Comparison of ENCODE assay signal across 9 cellular contexts in the genomic region with DNA sequence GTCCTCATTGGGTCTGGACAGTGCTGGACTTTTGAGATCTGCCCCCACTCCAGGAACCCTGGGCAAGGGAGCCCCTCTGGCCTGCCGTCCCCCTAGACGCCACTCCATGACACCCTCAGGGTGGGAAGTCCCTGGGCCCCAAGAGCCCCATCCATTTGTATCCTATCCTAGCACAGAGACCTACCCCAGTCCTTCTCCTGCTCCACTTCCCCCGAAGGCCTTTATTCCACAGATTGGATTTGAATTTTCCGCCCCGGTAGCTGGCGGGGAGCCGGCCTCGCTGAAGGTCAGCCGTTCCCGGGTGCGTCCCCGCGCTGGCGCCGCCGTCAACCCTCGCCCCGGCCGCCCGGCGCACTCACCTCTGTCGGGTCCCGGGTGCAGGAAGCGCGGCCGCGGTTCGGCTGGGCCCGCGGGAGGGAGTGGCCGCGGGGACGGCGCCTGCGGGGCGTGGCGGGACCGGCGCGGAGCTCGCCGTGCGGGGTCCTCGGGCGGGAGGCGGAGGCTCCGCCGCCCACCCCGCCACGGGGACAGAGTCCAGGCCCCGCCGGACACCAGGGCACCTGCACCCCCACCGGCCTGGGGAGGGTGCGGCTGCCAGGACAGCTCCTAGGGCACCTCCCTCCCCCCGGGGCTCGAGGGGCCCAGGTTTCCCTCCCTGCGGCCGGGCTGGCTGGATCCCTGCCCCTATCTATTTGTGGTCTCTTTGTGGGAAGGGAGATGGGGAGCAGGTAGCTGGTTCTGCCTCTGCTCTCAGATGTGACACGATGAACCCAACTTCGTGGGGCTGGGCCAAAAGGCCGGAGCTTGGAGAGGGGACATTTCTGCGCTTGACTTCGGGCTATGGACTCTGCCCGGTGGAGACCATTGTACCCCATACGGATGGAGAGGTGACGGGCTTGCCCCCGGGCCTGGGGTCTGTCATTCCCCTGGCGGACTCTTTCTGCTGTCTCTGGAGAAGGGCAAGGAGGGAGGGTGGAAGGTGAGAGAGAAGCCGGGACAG. TPM values are rescaled to one million over a fixed set of nuclear protein-coding genes. Genes with fewer than 3 reads are reported as not detected.
DNase-seq lines count a peak whose midpoint lies in the region; ATAC-seq and TF ChIP-seq lines count a peak whose summit lies in the region.
"Had no signal": no experiment of that assay in that cellular context is flagged by ENCODE, and none has a peak within 500 bp of the region (broad histone marks: within the 10 kb centered on the region; RNA-seq: fewer than 3 reads in every experiment).

No MANE protein-coding gene starts in this region.

- H3K27ac Mint-ChIP-seq in activated CD4-positive, alpha-beta T cell treated with anti-CD3 and anti-CD28 coated beads, Interleukin-2, amount 10 ng/mL, durations not matched to agents 24 days and 14 days, result peak overlapping the region; percentile 23

- peaks cover 49% of the 10 kb centered on the region for H3K4me1 Mint-ChIP-seq in activated CD4-positive, alpha-beta T cell treated with anti-CD3 and anti-CD28 coated beads, Interleukin-2, amount 10 ng/mL, durations not matched to agents 24 days and 14 days

- no peaks in the 10 kb centered on the region for H3K27me3 Mint-ChIP-seq in activated CD4-positive, alpha-beta T cell treated with anti-CD3 and anti-CD28 coated beads, Interleukin-2, amount 10 ng/mL, durations not matched to agents 24 days and 14 days

- H3K9me3 Mint-ChIP-seq in activated CD4-positive, alpha-beta T cell treated with anti-CD3 and anti-CD28 coated beads, Interleukin-2, amount 10 ng/mL, durations not matched to agents 24 days and 14 days, result no peaks in the 10 kb centered on the region

- in situ Hi-C loops in brain microvascular endothelial cell (cut with HindIII; ENCODE audit: low pct_ligation_motif_present, low sequenced_read_pairs), result no loop called here

- peak overlapping the region; percentile 75 for H3K4me3 Mint-ChIP-seq in activated CD4-positive, alpha-beta T cell treated with anti-CD3 and anti-CD28 coated beads, Interleukin-2, amount 10 ng/mL, durations not matched to agents 24 days and 14 days

- H3K27ac ChIP-seq in brain microvascular endothelial cell (no peak overlapping the region), liver (ENCODE audit: low read depth in 1 of 2, low read length in 2 of 2) (no peak overlapping the region), thoracic aorta (no peak overlapping the region)

- intact Hi-C loops in activated CD4-positive, alpha-beta T cell treated with anti-CD3 and anti-CD28 coated beads, Interleukin-2, amount 10 ng/mL, durations not matched to agents 24 days and 14 days (cut with micrococcal nuclease), result no loop called here

- no peaks in the 10 kb centered on the region for H3K9me3 ChIP-seq in liver (ENCODE audit: control insufficient read depth in 4 of 4, low read length in 3 of 4)
- no peaks in the 10 kb centered on the region for H3K9me3 ChIP-seq in thoracic aorta

- peaks cover 20% of the 10 kb centered on the region for H3K36me3 Mint-ChIP-seq in activated CD4-positive, alpha-beta T cell treated with anti-CD3 and anti-CD28 coated beads, Interleukin-2, amount 10 ng/mL, durations not matched to agents 24 days and 14 days (ENCODE audit: low read depth)

- no peak overlapping the region for H3K9ac ChIP-seq in liver (ENCODE audit: low read depth in 1 of 2, low read length in 2 of 2)

- H3K27me3 ChIP-seq in brain microvascular endothelial cell (replicated peaks), result peaks cover 5% of the 10 kb centered on the region
- no peaks in the 10 kb centered on the region for H3K27me3 ChIP-seq in liver (ENCODE audit: control insufficient read depth in 4 of 4, insufficient read depth in 4 of 4, low read length in 3 of 4)
- H3K27me3 ChIP-seq in thoracic aorta (replicated peaks; ENCODE audit: insufficient read depth), result no peaks in the 10 kb centered on the region

- H3K4me3 ChIP-seq in brain microvascular endothelial cell (ENCODE audit: low read depth, low read length) (peak overlapping the region; percentile 37), liver (ENCODE audit: low read depth in 1 of 3, low read length in 3 of 3) (peak overlapping the region in 2 of 3 donors; percentile 53 to 54), thoracic aorta (peak overlapping the region; percentile 66)

- no peak for ATAC-seq in thoracic aorta (ENCODE audit: insufficient number of reproducible peaks, low FRiP score, low read depth)
- no peak for ATAC-seq in GM19035 (IDR thresholded peaks at IDR 0.05; ENCODE audit: unreplicated experiment)
- ATAC-seq in GM18861 (IDR thresholded peaks at IDR 0.05; ENCODE audit: unreplicated experiment), result no peak

- TF ChIP-seq CTCF in brain microvascular endothelial cell (IDR thresholded peaks at IDR 0.05; ENCODE audit: low read depth, low read length, missing control alignments) (no peak), liver (IDR thresholded peaks at IDR 0.05; ENCODE audit: low read depth, low read length, missing input control) (no peak), thoracic aorta (IDR thresholded peaks at IDR 0.05) (no peak)

- TF ChIP-seq RAD21 in liver (IDR thresholded peaks at IDR 0.05), result no peak

- 10% methylated on average over 69 of the region's 69 CpGs for WGBS in liver

- H3K4me1 ChIP-seq in liver (ENCODE audit: control insufficient read depth in 4 of 4, insufficient read depth in 4 of 4, low read length in 3 of 4) (peaks cover 0 to 9% (median 3%) of the 10 kb centered on the region in 4 donors), thoracic aorta (ENCODE audit: control insufficient read depth in 1 of 2, low read depth in 2 of 2) (peaks cover 0 to 8% of the 10 kb centered on the region in 2 donors)

- DNase-seq in activated CD4-positive, alpha-beta T cell treated with anti-CD3 and anti-CD28 coated beads, Interleukin-2, amount 10 ng/mL, durations not matched to agents 24 days and 14 days, result peak; percentile 83
- no peak for DNase-seq in activated CD4-positive, alpha-beta T cell treated with anti-CD3 and anti-CD28 coated beads for 1 hour
- no peak for DNase-seq in brain microvascular endothelial cell
- no peak for DNase-seq in thoracic aorta (ENCODE audit: low spot score)
- no peak for DNase-seq in SIG-M5 treated with dmso at 0.1 percent for 504 hours (lab: John Stamatoyannopoulos, UW; ENCODE audit: unreplicated experiment)
- DNase-seq: NCI-H524 treated with DMSO at 0.1 percent for 48 hours had no signal

- H3K36me3 ChIP-seq in brain microvascular endothelial cell (replicated peaks) (no peaks in the 10 kb centered on the region), liver (ENCODE audit: control insufficient read depth in 4 of 4, insufficient read depth in 3 of 4, low read depth in 1 of 4, low read length in 3 of 4) (no peaks in the 10 kb centered on the region), thoracic aorta (no peaks in the 10 kb centered on the region)

TF ChIP-seq in liver, 16 proteins besides CTCF, POLR2A, EP300 and RAD21:
- TF ChIP-seq EGR1 (IDR thresholded peaks at IDR 0.05; ENCODE audit: low read depth in 2 of 2), result no peak
- no peak for TF ChIP-seq GABPA (IDR thresholded peaks at IDR 0.05 in 1 of 2, conservative IDR thresholded peaks at IDR 0.05 in 1 of 2)
- TF ChIP-seq FOXA1 (IDR thresholded peaks at IDR 0.05), result no peak
- TF ChIP-seq, protein P1, sequence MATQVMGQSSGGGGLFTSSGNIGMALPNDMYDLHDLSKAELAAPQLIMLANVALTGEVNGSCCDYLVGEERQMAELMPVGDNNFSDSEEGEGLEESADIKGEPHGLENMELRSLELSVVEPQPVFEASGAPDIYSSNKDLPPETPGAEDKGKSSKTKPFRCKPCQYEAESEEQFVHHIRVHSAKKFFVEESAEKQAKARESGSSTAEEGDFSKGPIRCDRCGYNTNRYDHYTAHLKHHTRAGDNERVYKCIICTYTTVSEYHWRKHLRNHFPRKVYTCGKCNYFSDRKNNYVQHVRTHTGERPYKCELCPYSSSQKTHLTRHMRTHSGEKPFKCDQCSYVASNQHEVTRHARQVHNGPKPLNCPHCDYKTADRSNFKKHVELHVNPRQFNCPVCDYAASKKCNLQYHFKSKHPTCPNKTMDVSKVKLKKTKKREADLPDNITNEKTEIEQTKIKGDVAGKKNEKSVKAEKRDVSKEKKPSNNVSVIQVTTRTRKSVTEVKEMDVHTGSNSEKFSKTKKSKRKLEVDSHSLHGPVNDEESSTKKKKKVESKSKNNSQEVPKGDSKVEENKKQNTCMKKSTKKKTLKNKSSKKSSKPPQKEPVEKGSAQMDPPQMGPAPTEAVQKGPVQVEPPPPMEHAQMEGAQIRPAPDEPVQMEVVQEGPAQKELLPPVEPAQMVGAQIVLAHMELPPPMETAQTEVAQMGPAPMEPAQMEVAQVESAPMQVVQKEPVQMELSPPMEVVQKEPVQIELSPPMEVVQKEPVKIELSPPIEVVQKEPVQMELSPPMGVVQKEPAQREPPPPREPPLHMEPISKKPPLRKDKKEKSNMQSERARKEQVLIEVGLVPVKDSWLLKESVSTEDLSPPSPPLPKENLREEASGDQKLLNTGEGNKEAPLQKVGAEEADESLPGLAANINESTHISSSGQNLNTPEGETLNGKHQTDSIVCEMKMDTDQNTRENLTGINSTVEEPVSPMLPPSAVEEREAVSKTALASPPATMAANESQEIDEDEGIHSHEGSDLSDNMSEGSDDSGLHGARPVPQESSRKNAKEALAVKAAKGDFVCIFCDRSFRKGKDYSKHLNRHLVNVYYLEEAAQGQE (IDR thresholded peaks at IDR 0.05), result no peak

RNA-seq across cellular contexts. Expression of gene GPR68, which starts 19.9 kb away (rescaled TPM):
- 4.6 and 4.9 TPM in 2 replicates for total RNA-seq in activated CD4-positive, alpha-beta T cell treated with anti-CD3 and anti-CD28 coated beads, Interleukin-2, amount 10 ng/mL, durations not matched to agents 24 days and 14 days
- total RNA-seq in liver (under 1 TPM; 0.33 to 0.37 TPM), thoracic aorta (1 to 10 TPM; 1.8 to 2.0 TPM)
- polyA plus RNA-seq in liver, result under 1 TPM in 1 of 2 donors, not detected in 1; 0.17 TPM
